Comparison of ENCODE assay signal across 39 cellular contexts in genomic region chr11:30192620-30193019, GRCh38. TPM values are rescaled to one million over a fixed set of nuclear protein-coding genes. Genes with fewer than 3 reads are reported as not detected.
"Had no signal": no experiment of that assay in that cellular context is flagged by ENCODE, and none has a peak within 500 bp of the region (broad histone marks: within the 10 kb centered on the region; RNA-seq: fewer than 3 reads in every experiment).

No MANE protein-coding gene starts in this region.

- H3K4me2 ChIP-seq: KMS-11 had no signal

- H3K27me3 ChIP-seq: MG63 had no signal

- H3K9me3 ChIP-seq: MG63 had no signal

- H3K9ac ChIP-seq: KMS-11 had no signal

- DNase-seq: Karpas-422, Kasumi-1, KG1, MG63, MM.1S, MV-4-11, NCI-H1048, NCI-H1092, NCI-H1092 treated with DMSO at 0.1 percent for 48 hours, NCI-H1105, NCI-H1105 treated with DMSO at 0.1 percent for 48 hours, NCI-H1417, NCI-H1417 treated with DMSO at 0.1 percent for 48 hours, NCI-H1436, NCI-H1436 treated with DMSO at 0.1 percent for 48 hours, NCI-H146, NCI-H1694, NCI-H1694 treated with DMSO at 0.1 percent for 48 hours, NCI-H187, NCI-H187 treated with DMSO at 0.1 percent for 48 hours, NCI-H1930, NCI-H2029, NCI-H2029 treated with DMSO at 0.1 percent for 48 hours, NCI-H2081, NCI-H2081 treated with DMSO at 0.1 percent for 48 hours, NCI-H2107, NCI-H2171, NCI-H2171 treated with DMSO at 0.1 percent for 48 hours, NCI-H2227 treated with DMSO at 0.1 percent for 48 hours, NCI-H226, NCI-H345, NCI-H446, NCI-H446 treated with DMSO at 0.1 percent for 48 hours, NCI-H510A had no signal

- H3K4me3 ChIP-seq: MG63 had no signal

- H3K27ac ChIP-seq: KMS-11 had no signal

- H3K36me3 ChIP-seq: MG63 had no signal

RNA-seq across cellular contexts. Expression of gene FSHB, which starts 38.2 kb away (rescaled TPM):
- total RNA-seq: LHCN-M2, M059J, MCF 10A, NCI-H460 had no signal
